ENCODE assay signal across 24 cellular contexts in genomic region chr16:52591441-52592215, GRCh38. TPM values are rescaled to one million over a fixed set of nuclear protein-coding genes. Genes with fewer than 3 reads are reported as not detected.
"Had no signal": no experiment of that assay in that cellular context is flagged by ENCODE, and none has a peak within 500 bp of the region (broad histone marks: within the 10 kb centered on the region; RNA-seq: fewer than 3 reads in every experiment).

No MANE protein-coding gene starts in this region.

- DNase-seq: cortex of kidney; effector memory CD8-positive, alpha-beta T cell; erythroblast; esophagus squamous epithelium; glutamatergic neuron; heart right ventricle; hippocampal formation; left ventricle myocardium superior; lower lobe of right lung; naive thymus-derived CD8-positive, alpha-beta T cell; nephron progenitor cell; nucleus accumbens; sigmoid colon; spleen; stimulated activated CD4-positive, alpha-beta T cell treated with anti-CD3 and anti-CD28 coated beads, Interleukin-4, amount 100 ng/mL, for 4 hours; stimulated activated naive CD8-positive, alpha-beta T cell treated with anti-CD3 and anti-CD28 coated beads, Interleukin-15, Interleukin-2, amounts not matched to agents 100 U/mL and 50 U/mL, for 24 hours; substantia nigra; testis; tibial artery had no signal

- H3K27ac ChIP-seq: esophagus squamous epithelium, heart right ventricle, lower lobe of right lung, sigmoid colon, spleen, testis, tibial artery had no signal

- H3K27me3 ChIP-seq: esophagus squamous epithelium, heart right ventricle, sigmoid colon, spleen, testis, tibial artery had no signal

- H3K4me1 ChIP-seq: esophagus squamous epithelium, heart right ventricle, lower lobe of right lung, spleen, testis, tibial artery had no signal

- H3K36me3 ChIP-seq: esophagus squamous epithelium, heart right ventricle, lower lobe of right lung, sigmoid colon, spleen, tibial artery had no signal

- H3K9me3 ChIP-seq: esophagus squamous epithelium, heart right ventricle, lower lobe of right lung, sigmoid colon, testis, tibial artery had no signal

- H3K4me3 ChIP-seq: esophagus squamous epithelium, heart right ventricle, lower lobe of right lung, sigmoid colon, spleen, testis, tibial artery had no signal

RNA-seq across cellular contexts. Expression of gene TOX3, which starts 44.7 kb away (rescaled TPM):
- total RNA-seq: dermis microvascular lymphatic vessel endothelial cell; heart right ventricle; left ventricle myocardium superior; mesenteric fat pad; myocyte; naive thymus-derived CD8-positive, alpha-beta T cell; posterior vena cava; pulmonary artery endothelial cell; spleen had no signal
